2 cellular contexts compared by ENCODE assay signal in genomic region chr19:2132731-2133490, GRCh38.
TF ChIP-seq lines count a peak whose summit lies in the region.

No MANE protein-coding gene starts in this region.

TF ChIP-seq in liver, 16 proteins besides CTCF, POLR2A, EP300 and RAD21:
- no peak for TF ChIP-seq YY1 (IDR thresholded peaks at IDR 0.05)
- TF ChIP-seq HNF4A (conservative IDR thresholded peaks at IDR 0.05) = peak; percentile 79
- TF ChIP-seq HNF4G (IDR thresholded peaks at IDR 0.05) = peak; percentile 14
- no peak for TF ChIP-seq JUND (IDR thresholded peaks at IDR 0.05)
- no peak for TF ChIP-seq ATF3 (IDR thresholded peaks at IDR 0.05)
- TF ChIP-seq GABPA (IDR thresholded peaks at IDR 0.05 in 1 of 2, conservative IDR thresholded peaks at IDR 0.05 in 1 of 2) = no peak
- no peak for TF ChIP-seq EGR1 (IDR thresholded peaks at IDR 0.05; ENCODE audit: low read depth in 2 of 2)
- TF ChIP-seq ZBTB33 (IDR thresholded peaks at IDR 0.05) = no peak
- TF ChIP-seq REST (IDR thresholded peaks at IDR 0.05) = no peak
- no peak for TF ChIP-seq TAF1 (conservative IDR thresholded peaks at IDR 0.05)
- no peak for TF ChIP-seq MAX (IDR thresholded peaks at IDR 0.05)
- TF ChIP-seq FOXA2 (IDR thresholded peaks at IDR 0.05) = no peak
- peak; percentile 67 for TF ChIP-seq SP1 (IDR thresholded peaks at IDR 0.05)
- TF ChIP-seq FOXA1 (IDR thresholded peaks at IDR 0.05) = no peak
- no peak for TF ChIP-seq NR2F2 (IDR thresholded peaks at IDR 0.05)
- peak; percentile 87 to 93 for TF ChIP-seq RXRA (IDR thresholded peaks at IDR 0.05)
TF ChIP-seq in liver: peak in this region for 4.

TF ChIP-seq in HepG2, 621 proteins besides CTCF, POLR2A, EP300 and RAD21:
- TF ChIP-seq SUZ12 (IDR thresholded peaks at IDR 0.05; ENCODE audit: low read depth, low read length) (no peak), RAD51 (IDR thresholded peaks at IDR 0.05; ENCODE audit: borderline replicate concordance) (no peak), ZNF333 (CRISPR knock-in tag; IDR thresholded peaks at IDR 0.05; ENCODE audit: borderline replicate concordance) (no peak), ZNF253 (CRISPR knock-in tag; IDR thresholded peaks at IDR 0.05; ENCODE audit: borderline replicate concordance) (no peak), KDM2A (CRISPR knock-in tag; IDR thresholded peaks at IDR 0.05; ENCODE audit: borderline replicate concordance, low read depth) (no peak)
